Comparison of ENCODE assay signal across 1 cellular context in the genomic region with DNA sequence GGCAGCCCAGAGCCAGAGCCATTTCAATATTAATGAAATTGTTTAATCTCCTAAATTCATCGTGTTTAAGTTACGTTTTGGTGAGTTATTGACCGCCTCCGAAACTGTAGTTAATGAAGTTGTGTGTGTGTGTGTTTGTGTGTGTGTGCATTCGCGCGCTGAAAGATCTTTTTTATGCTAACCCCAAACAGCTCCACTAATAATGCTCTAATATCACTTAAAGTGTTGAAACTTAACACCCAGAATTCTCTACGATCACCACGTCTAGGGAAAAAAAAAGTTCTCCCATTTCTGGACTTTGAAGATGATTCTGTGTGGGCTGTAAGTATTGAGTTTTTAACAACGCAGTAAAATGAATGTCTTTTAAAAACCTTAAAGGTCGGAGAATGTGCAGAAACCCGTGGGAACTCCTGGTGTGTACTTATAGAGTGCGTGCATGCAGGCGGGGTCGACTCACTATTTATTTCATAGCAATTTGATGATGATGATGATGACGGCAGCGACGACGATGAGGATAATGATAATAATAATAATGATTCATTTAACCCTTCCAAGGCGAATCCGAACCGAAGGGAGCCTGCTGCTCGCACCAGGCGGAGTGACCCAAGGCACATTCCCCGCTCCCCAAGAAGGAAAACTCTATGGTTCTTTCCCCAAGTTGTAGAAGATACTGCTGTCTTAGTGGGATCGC.
TF ChIP-seq lines count a peak whose summit lies in the region.

No MANE protein-coding gene starts in this region.

TF ChIP-seq in GM23338, 12 proteins besides CTCF, POLR2A, EP300 and RAD21:
- no peak for TF ChIP-seq ZNF331 (CRISPR knock-in tag; IDR thresholded peaks at IDR 0.05; ENCODE audit: low read depth)
- peak; percentile 62 for TF ChIP-seq EZH2 (IDR thresholded peaks at IDR 0.05; ENCODE audit: low read depth, unreplicated experiment)
